ENCODE assay signal across 7 cellular contexts in the genomic region with DNA sequence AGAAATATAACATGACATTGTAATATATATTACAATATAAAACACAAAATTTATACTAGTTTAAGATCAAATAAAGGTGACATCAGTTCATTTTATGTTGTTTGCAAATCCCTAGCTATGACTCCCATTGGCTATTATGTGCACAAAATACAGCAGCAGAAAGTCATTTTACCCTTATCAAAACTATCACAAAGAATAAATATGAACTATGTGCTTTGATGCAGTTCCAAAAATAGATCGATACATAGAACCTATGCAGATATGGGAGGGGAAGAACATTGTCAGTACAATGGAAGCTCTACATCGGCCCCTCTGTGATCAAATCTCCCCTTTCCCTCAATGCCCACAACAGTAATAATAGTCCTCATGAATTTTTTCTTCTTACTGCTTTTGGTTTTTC.
"Had no signal": no experiment of that assay in that cellular context is flagged by ENCODE, and none has a peak within 500 bp of the region (broad histone marks: within the 10 kb centered on the region; RNA-seq: fewer than 3 reads in every experiment).

No MANE protein-coding gene starts in this region.

- ATAC-seq: GM12878 had no signal

- FAIRE-seq: GM12878, GM12891, GM12892, GM18507, GM19239 had no signal

- H3K4me3 ChIP-seq: GM12878 had no signal

- DNase-seq: GDM1, GF-D8 had no signal
